ENCODE assay signal across 19 cellular contexts in the genomic region with DNA sequence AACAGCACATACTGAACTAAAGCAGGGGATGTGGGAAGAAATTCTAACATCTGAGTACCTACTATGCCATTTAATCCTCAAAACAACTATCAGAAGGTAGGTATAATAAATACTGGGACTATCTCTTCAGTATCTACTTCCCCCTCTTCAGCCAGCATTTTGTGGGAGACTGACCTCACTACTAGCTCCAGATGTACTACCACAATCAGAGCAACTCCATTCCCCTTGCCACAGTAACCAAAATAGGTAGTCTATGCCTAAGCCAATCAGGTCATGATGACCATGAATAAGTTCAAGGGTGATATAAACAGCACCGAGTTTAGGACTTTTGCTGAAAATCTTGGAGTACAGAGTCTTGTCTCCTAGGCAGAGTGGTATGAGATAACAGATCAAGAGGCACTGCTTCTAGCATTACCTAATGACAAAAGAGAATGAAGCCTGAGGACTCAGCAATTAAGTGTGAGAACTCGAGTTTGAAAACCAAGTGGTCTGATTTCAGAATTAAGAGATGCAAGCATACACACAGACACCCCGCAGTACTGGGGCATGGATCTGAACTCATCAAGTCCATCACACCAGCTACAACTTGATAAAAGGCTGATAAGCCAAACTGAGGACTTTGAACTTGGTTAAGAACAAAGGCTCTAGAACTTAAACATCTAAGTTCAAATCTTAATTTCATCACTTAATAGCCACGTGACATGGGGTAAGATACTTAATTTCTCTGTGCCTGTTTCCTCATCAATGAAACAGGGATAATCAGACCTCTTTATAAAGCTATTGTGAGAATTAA.
"Had no signal": no experiment of that assay in that cellular context is flagged by ENCODE, and none has a peak within 500 bp of the region (broad histone marks: within the 10 kb centered on the region; RNA-seq: fewer than 3 reads in every experiment).

No MANE protein-coding gene starts in this region.

- H3K4me3 ChIP-seq: adrenal gland, coronary artery, hepatocyte, lower lobe of right lung, prostate gland, thoracic aorta had no signal

- H3K4me3 Mint-ChIP-seq: activated CD4-positive, alpha-beta T cell treated with anti-CD3 and anti-CD28 coated beads, Interleukin-2, amount 10 ng/mL, durations not matched to agents 7 days and 5 days; stimulated activated naive CD8-positive, alpha-beta T cell treated with anti-CD3 and anti-CD28 coated beads, Interleukin-15, Interleukin-2, amounts not matched to agents 100 ng/mL and 50 ng/mL, for 24 hours had no signal

- H3K27ac ChIP-seq: adrenal gland, coronary artery, hepatocyte, lower lobe of right lung, prostate gland, thoracic aorta had no signal

- H3K27me3 Mint-ChIP-seq: activated CD4-positive, alpha-beta T cell treated with anti-CD3 and anti-CD28 coated beads, Interleukin-2, amount 10 ng/mL, durations not matched to agents 7 days and 5 days; naive thymus-derived CD4-positive, alpha-beta T cell; stimulated activated naive CD8-positive, alpha-beta T cell treated with anti-CD3 and anti-CD28 coated beads, Interleukin-15, Interleukin-2, amounts not matched to agents 100 ng/mL and 50 ng/mL, for 24 hours had no signal

- H3K27ac Mint-ChIP-seq: activated CD4-positive, alpha-beta T cell treated with anti-CD3 and anti-CD28 coated beads, Interleukin-2, amount 10 ng/mL, durations not matched to agents 7 days and 5 days; activated T-helper 2 cell treated with anti-CD3 and anti-CD28 coated beads, Interferon-gamma antibody, Interleukin-2, Interleukin-4, amounts not matched to agents 10 μg/mL and 5 μg/mL and 100 μg/mL, durations not matched to agents 14 hours and 24 hours and 36 hours; stimulated activated naive CD8-positive, alpha-beta T cell treated with anti-CD3 and anti-CD28 coated beads, Interleukin-15, Interleukin-2, amounts not matched to agents 100 ng/mL and 50 ng/mL, for 24 hours had no signal

- H3K36me3 ChIP-seq: adrenal gland, lower lobe of right lung, prostate gland, thoracic aorta had no signal

- H3K9me3 ChIP-seq: adrenal gland, lower lobe of right lung, prostate gland, thoracic aorta had no signal

- ATAC-seq: lower lobe of right lung; naive thymus-derived CD4-positive, alpha-beta T cell had no signal

- H3K4me1 ChIP-seq: prostate gland had no signal

- H3K4me2 ChIP-seq: hepatocyte had no signal

- DNase-seq: activated CD4-positive, alpha-beta T cell treated with anti-CD3 and anti-CD28 coated beads, Interleukin-2, amount 10 ng/mL, durations not matched to agents 7 days and 5 days; activated CD4-positive, CD25-positive, alpha-beta regulatory T cell; activated naive CD4-positive, alpha-beta T cell treated with anti-CD3 and anti-CD28 coated beads, Interleukin-2, amount 50 U/mL, for 16 hours; activated T-cell treated with anti-CD3 and anti-CD28 coated beads for 4 hours; adrenal gland; central memory CD4-positive, alpha-beta T cell; effector CD4-positive, alpha-beta T cell; lower lobe of right lung; naive thymus-derived CD4-positive, alpha-beta T cell; nucleus accumbens; stimulated activated CD4-positive, alpha-beta T cell treated with anti-CD3 and anti-CD28 coated beads, Interleukin-15, amount 100 ng/mL, for 24 hours; stimulated activated CD4-positive, alpha-beta T cell treated with anti-CD3 and anti-CD28 coated beads, Interleukin-4, amount 100 ng/mL, for 24 hours; T-helper 2 cell had no signal

- H3K9me3 Mint-ChIP-seq: activated CD4-positive, alpha-beta T cell treated with anti-CD3 and anti-CD28 coated beads, Interleukin-2, amount 10 ng/mL, durations not matched to agents 7 days and 5 days; activated T-helper 2 cell treated with anti-CD3 and anti-CD28 coated beads, Interferon-gamma antibody, Interleukin-2, Interleukin-4, amounts not matched to agents 10 μg/mL and 5 μg/mL and 100 μg/mL, durations not matched to agents 14 hours and 24 hours and 36 hours; naive thymus-derived CD4-positive, alpha-beta T cell; stimulated activated naive CD8-positive, alpha-beta T cell treated with anti-CD3 and anti-CD28 coated beads, Interleukin-15, Interleukin-2, amounts not matched to agents 100 ng/mL and 50 ng/mL, for 24 hours had no signal

- H2AFZ ChIP-seq: hepatocyte had no signal

- H3K27me3 ChIP-seq: adrenal gland, hepatocyte had no signal
